9 cellular contexts compared by ENCODE assay signal in genomic region chr12:67415473-67415872, GRCh38.
DNase-seq lines count a peak whose midpoint lies in the region; ATAC-seq, FAIRE-seq and TF ChIP-seq lines count a peak whose summit lies in the region.
"Had no signal": no experiment of that assay in that cellular context is flagged by ENCODE, and none has a peak within 500 bp of the region (broad histone marks: within the 10 kb centered on the region; RNA-seq: fewer than 3 reads in every experiment).

No MANE protein-coding gene starts in this region.

- no peak overlapping the region for H3K4me3 Mint-ChIP-seq in activated CD4-positive, alpha-beta memory T cell treated with anti-CD3 and anti-CD28 coated beads, Interleukin-2, amount 10 ng/mL, durations not matched to agents 7 days and 5 days
- H3K4me3 Mint-ChIP-seq: central memory CD8-positive, alpha-beta T cell had no signal

- no peak for TF ChIP-seq POLR2A in GM12891 (IDR thresholded peaks at IDR 0.05; ENCODE audit: low read depth, low read length)

- H3K9me3 Mint-ChIP-seq in activated CD4-positive, alpha-beta memory T cell treated with anti-CD3 and anti-CD28 coated beads, Interleukin-2, amount 10 ng/mL, durations not matched to agents 7 days and 5 days: no peaks in the 10 kb centered on the region

- no peak overlapping the region for H3K27ac ChIP-seq in right cardiac atrium (ENCODE audit: low read length)

- POLR2A ChIA-PET in activated CD4-positive, alpha-beta memory T cell treated with anti-CD3 and anti-CD28 coated beads, Interleukin-2, amount 10 ng/mL, durations not matched to agents 7 days and 5 days (lab: Charles Lee): no interaction called here

- FAIRE-seq in GM12891 (lab: Jason Lieb, UNC): no peak

- H3K27me3 ChIP-seq in right cardiac atrium (ENCODE audit: control insufficient read depth, insufficient read depth): no peaks in the 10 kb centered on the region

- intact Hi-C loops in right cardiac atrium (cut with DNase I): loop anchor here in 1 of 4 donors (10.0 kb wide), 1 partner anchor 61 kb away; no protein-coding TSS in a partner anchor

- H3K4me1 ChIP-seq in right cardiac atrium (ENCODE audit: control insufficient read depth, insufficient read depth, low read length): peaks cover 7% of the 10 kb centered on the region

- 30% methylated on average over 4 of the region's 4 CpGs for WGBS in right cardiac atrium

- no peaks in the 10 kb centered on the region for H3K36me3 Mint-ChIP-seq in activated CD4-positive, alpha-beta memory T cell treated with anti-CD3 and anti-CD28 coated beads, Interleukin-2, amount 10 ng/mL, durations not matched to agents 7 days and 5 days (ENCODE audit: low read depth)

- CTCF ChIA-PET in activated CD4-positive, alpha-beta memory T cell treated with anti-CD3 and anti-CD28 coated beads, Interleukin-2, amount 10 ng/mL, durations not matched to agents 7 days and 5 days (lab: Charles Lee): no interaction called here

- H3K9me3 ChIP-seq in right cardiac atrium (ENCODE audit: control insufficient read depth, low read length): no peaks in the 10 kb centered on the region

- peak; percentile 42 to 70 for ATAC-seq in right cardiac atrium
- ATAC-seq in GM19328 (IDR thresholded peaks at IDR 0.05; ENCODE audit: unreplicated experiment): no peak

- TF ChIP-seq CTCF in HFF-Myc (IDR thresholded peaks at IDR 0.05; ENCODE audit: low read depth, low read length, missing control alignments): peak; percentile 48

- H3K4me3 ChIP-seq in HFF-Myc (replicated peaks; ENCODE audit: low read depth, low read length) (no peak overlapping the region), right cardiac atrium (ENCODE audit: low read length) (no peak overlapping the region)

- DNase-seq in AG08396 (ENCODE audit: low spot score): peak; percentile 37
- DNase-seq in HFF-Myc (ENCODE audit: extremely low read depth, low read depth): no peak
- DNase-seq in RPMI7951 (ENCODE audit: low read depth): peak; percentile 46
- DNase-seq in right cardiac atrium: no peak
- no peak for DNase-seq in activated CD4-positive, alpha-beta memory T cell treated with anti-CD3 and anti-CD28 coated beads, Interleukin-2, amount 10 ng/mL, durations not matched to agents 7 days and 5 days
- no peak for DNase-seq in activated gamma-delta T cell treated with Interleukin-2 at 50 U/mL for 16 hours
- no peak for DNase-seq in GM12891 (ENCODE audit: insufficient read length, low spot score)

- no peak overlapping the region for H3K27ac Mint-ChIP-seq in activated CD4-positive, alpha-beta memory T cell treated with anti-CD3 and anti-CD28 coated beads, Interleukin-2, amount 10 ng/mL, durations not matched to agents 7 days and 5 days

- H3K4me1 Mint-ChIP-seq in activated CD4-positive, alpha-beta memory T cell treated with anti-CD3 and anti-CD28 coated beads, Interleukin-2, amount 10 ng/mL, durations not matched to agents 7 days and 5 days: no peaks in the 10 kb centered on the region
- H3K4me1 Mint-ChIP-seq: central memory CD8-positive, alpha-beta T cell had no signal

- no peaks in the 10 kb centered on the region for H3K27me3 Mint-ChIP-seq in activated CD4-positive, alpha-beta memory T cell treated with anti-CD3 and anti-CD28 coated beads, Interleukin-2, amount 10 ng/mL, durations not matched to agents 7 days and 5 days
- H3K27me3 Mint-ChIP-seq: central memory CD8-positive, alpha-beta T cell had no signal

TF ChIP-seq in GM12891, 5 proteins besides CTCF, POLR2A, EP300 and RAD21:
- no peak for TF ChIP-seq POU2F2 (IDR thresholded peaks at IDR 0.05; ENCODE audit: low read depth, low read length)
- no peak for TF ChIP-seq SPI1 (IDR thresholded peaks at IDR 0.05; ENCODE audit: low read depth, low read length)
- no peak for TF ChIP-seq PAX5 (IDR thresholded peaks at IDR 0.05; ENCODE audit: insufficient read depth, low read length, severe bottlenecking)
- no peak for TF ChIP-seq TAF1 (IDR thresholded peaks at IDR 0.05; ENCODE audit: low read depth, low read length)
- no peak for TF ChIP-seq POLR2AphosphoS5 (IDR thresholded peaks at IDR 0.05; ENCODE audit: low read depth, low read length)
TF ChIP-seq in GM12891: peak in this region for 0.

Comparison
In these comparisons a context has a peak if more than half of its experiments do, and no peak if none do; other contexts are left out.
1. DNase-seq: peak in AG08396 (single experiment) and RPMI7951 (single experiment); none in HFF-Myc (single experiment), right cardiac atrium (0 of 3), activated CD4-positive, alpha-beta memory T cell treated with anti-CD3 and anti-CD28 coated beads, Interleukin-2, amount 10 ng/mL, durations not matched to agents 7 days and 5 days (single experiment), activated gamma-delta T cell treated with Interleukin-2 at 50 U/mL for 16 hours (single experiment) and GM12891 (single experiment).